Comparison of ENCODE assay signal across 8 cellular contexts in the genomic region with DNA sequence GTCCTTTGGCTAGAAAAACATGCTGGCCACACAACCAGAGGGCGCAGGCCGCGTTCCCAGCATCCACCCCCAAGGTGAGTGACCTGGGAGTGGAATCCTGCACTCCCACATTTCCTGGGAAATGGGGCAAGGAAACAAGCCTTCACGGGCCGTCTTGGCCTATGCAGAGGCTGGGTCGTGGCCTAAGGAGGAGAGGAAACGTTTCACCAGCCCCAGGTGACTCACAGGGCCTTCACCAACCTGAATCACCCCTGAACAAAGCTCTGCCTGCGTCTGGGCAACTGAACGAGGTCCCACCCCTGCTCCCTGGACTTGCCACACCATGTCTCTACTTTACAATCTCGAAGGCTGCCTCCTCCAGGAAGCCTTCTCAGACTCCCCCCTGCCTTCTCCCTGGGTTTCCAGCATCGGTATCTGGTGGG. TPM values are rescaled to one million over a fixed set of nuclear protein-coding genes. Genes with fewer than 3 reads are reported as not detected.
DNase-seq lines count a peak whose midpoint lies in the region; ATAC-seq and TF ChIP-seq lines count a peak whose summit lies in the region.

No MANE protein-coding gene starts in this region.

- H3K36me3 ChIP-seq in effector memory CD4-positive, alpha-beta T cell (ENCODE audit: control insufficient read depth, insufficient read depth, low read length), result peaks cover 7% of the 10 kb centered on the region

- no TSS peak for BruUV-seq in Calu3 (replicated peaks; lab: Mats Ljungman, UMichigan)

- H3K4me3 Mint-ChIP-seq in Calu3 (ENCODE audit: low read depth, unreplicated experiment) (peak overlapping the region; percentile 14), T-cell (peak overlapping the region; percentile 58 to 98 (median 62))

- H3K4me1 ChIP-seq in effector memory CD4-positive, alpha-beta T cell (ENCODE audit: control insufficient read depth, insufficient read depth, low read length, poor library complexity, severe bottlenecking), result peaks cover 96% of the 10 kb centered on the region

- DNase-seq in Calu3, result peak; percentile 80
- DNase-seq in T-cell, result peak in 3 of 34 experiments; percentile 48 to 63 (median 63)
- peak in 1 of 3 donors; percentile 54 for DNase-seq in effector memory CD4-positive, alpha-beta T cell
- peak; percentile 95 for DNase-seq in renal cortical epithelial cell (ENCODE audit: low read depth)
- DNase-seq in NCI-H2227 (lab: John Stamatoyannopoulos, UW; ENCODE audit: unreplicated experiment), result no peak
- no peak for DNase-seq in NCI-H128 (lab: John Stamatoyannopoulos, UW; ENCODE audit: unreplicated experiment)
- DNase-seq in ACHN, result no peak

- no peaks in the 10 kb centered on the region for H3K27me3 ChIP-seq in effector memory CD4-positive, alpha-beta T cell (replicated peaks; ENCODE audit: control insufficient read depth, insufficient read depth, low read length, poor library complexity, severe bottlenecking)

- no peaks in the 10 kb centered on the region for H3K9me3 Mint-ChIP-seq in Calu3 (ENCODE audit: low read depth, unreplicated experiment)
- no peaks in the 10 kb centered on the region for H3K9me3 Mint-ChIP-seq in T-cell

- no peaks in the 10 kb centered on the region for H3K9me3 ChIP-seq in effector memory CD4-positive, alpha-beta T cell (ENCODE audit: control insufficient read depth, low read length)

- intact Hi-C loops in Calu3 (cut with micrococcal nuclease; ENCODE audit: unreplicated experiment), result no loop called here

- peak overlapping the region; percentile 26 for H3K4me3 ChIP-seq in effector memory CD4-positive, alpha-beta T cell (ENCODE audit: insufficient read depth, low read depth, low read length, poor library complexity, severe bottlenecking)

- H3K36me3 Mint-ChIP-seq in Calu3 (ENCODE audit: insufficient read depth, unreplicated experiment), result peaks cover 84% of the 10 kb centered on the region
- peaks cover 31% of the 10 kb centered on the region for H3K36me3 Mint-ChIP-seq in T-cell

- POLR2A ChIA-PET in T-cell (lab: Charles Lee), result interaction anchor here in 1 of 2 donors (7.1 kb wide), 1 partner anchor 10 kb away, joined by 64 read pairs; no protein-coding TSS in a partner anchor

- H3K4me1 Mint-ChIP-seq in Calu3 (ENCODE audit: low read depth, unreplicated experiment) (peaks cover 85% of the 10 kb centered on the region), T-cell (peaks cover 94 to 97% (median 96%) of the 10 kb centered on the region in 3 donors)

- H3K27ac Mint-ChIP-seq in Calu3 (ENCODE audit: unreplicated experiment) (peak overlapping the region; percentile 80), T-cell (peak overlapping the region; percentile 95 to 96)

- H3K27me3 Mint-ChIP-seq in Calu3 (ENCODE audit: unreplicated experiment) (no peaks in the 10 kb centered on the region), T-cell (no peaks in the 10 kb centered on the region)

- peak overlapping the region; percentile 87 for H3K27ac ChIP-seq in effector memory CD4-positive, alpha-beta T cell (ENCODE audit: insufficient read depth, low read length, poor library complexity, severe bottlenecking)

- CTCF ChIA-PET in Calu3 (lab: Charles Lee) (interaction anchor here (1.8 to 2.5 kb wide), 2 partner anchors 11 to 43 kb away, joined by 5 to 9 read pairs; no protein-coding TSS in a partner anchor), T-cell (lab: Charles Lee) (interaction anchor here in 1 of 2 donors (0.7 to 3.3 kb wide), 2 partner anchors 7 to 9 kb away, joined by 3 to 42 read pairs; no protein-coding TSS in a partner anchor)

- in situ Hi-C loops in ACHN (cut with HindIII; ENCODE audit: low pct_ligation_motif_present, low pct_unique_long_range_greater_than_20kb, low sequenced_read_pairs), result no loop called here

- ATAC-seq in T-cell (replicated peaks in 1 of 4) (peak in 3 of 4 experiments; percentile 25 to 37 (median 36)), HG03175 (IDR thresholded peaks at IDR 0.05; ENCODE audit: unreplicated experiment) (no peak)

- no peak for TF ChIP-seq CTCF in Calu3 (IDR thresholded peaks at IDR 0.05; ENCODE audit: unreplicated experiment)

RNA-seq across cellular contexts. Expression of a gene that starts 13.2 kb away (rescaled TPM):
- total RNA-seq in Calu3 (2022), result 526 and 606 TPM in 2 replicates
- 1,000 to 10,000 TPM in 2 of 5 donors, 100 to 1,000 TPM in 3; 816 to 1,109 (median 896) TPM for total RNA-seq in T-cell
- total RNA-seq in renal cortical epithelial cell, result 1,031 and 1,268 TPM in 2 replicates

Comparison
In these comparisons a context has a peak if more than half of its experiments do, and no peak if none do; other contexts are left out.
1. DNase-seq: peak in Calu3 (single experiment) and renal cortical epithelial cell (single experiment); none in NCI-H2227 (single experiment), NCI-H128 (single experiment) and ACHN (single experiment).